ENCODE assay signal across 33 cellular contexts in genomic region chr20:24661255-24661654, GRCh38.
DNase-seq lines count a peak whose midpoint lies in the region; ATAC-seq, FAIRE-seq and TF ChIP-seq lines count a peak whose summit lies in the region.
"Had no signal": no experiment of that assay in that cellular context is flagged by ENCODE, and none has a peak within 500 bp of the region (broad histone marks: within the 10 kb centered on the region; RNA-seq: fewer than 3 reads in every experiment).

No MANE protein-coding gene starts in this region.

- no peaks in the 10 kb centered on the region for H3K36me3 ChIP-seq in HepG2 (replicated peaks in 1 of 2; ENCODE audit: control insufficient read depth in 1 of 2, insufficient read depth in 2 of 2, low read length in 2 of 2)
- H3K36me3 ChIP-seq in right lobe of liver = no peaks in the 10 kb centered on the region
- H3K36me3 ChIP-seq in A673 (ENCODE audit: insufficient read depth, low read length, poor library complexity, severe bottlenecking) = no peaks in the 10 kb centered on the region
- H3K36me3 ChIP-seq: BE2C; BLaER1; BLaER1 treated with 17β-estradiol and CSF1 and Interleukin-3, amounts not matched to agents 10 nM and 100 nM had no signal

- H3K4me1 ChIP-seq in HepG2 (ENCODE audit: insufficient read depth, low read length) = no peaks in the 10 kb centered on the region
- no peaks in the 10 kb centered on the region for H3K4me1 ChIP-seq in right lobe of liver
- peaks cover 35% of the 10 kb centered on the region for H3K4me1 ChIP-seq in A673 (ENCODE audit: insufficient read depth, low read length, poor library complexity, severe bottlenecking)
- H3K4me1 ChIP-seq: Caco-2 had no signal

- in situ Hi-C loops in HepG2 (cut with HindIII; ENCODE audit: extremely low pct_ligation_motif_present, low pct_unique_long_range_greater_than_20kb) = no loop called here

- H3K9me3 ChIP-seq in HepG2 (ENCODE audit: low read length) = no peaks in the 10 kb centered on the region
- H3K9me3 ChIP-seq in right lobe of liver = no peaks in the 10 kb centered on the region
- H3K9me3 ChIP-seq in A673 (ENCODE audit: low read depth, low read length, poor library complexity, severe bottlenecking) = no peaks in the 10 kb centered on the region
- H3K9me3 ChIP-seq: A549; BE2C; BLaER1; BLaER1 treated with 17β-estradiol and CSF1 and Interleukin-3, amounts not matched to agents 10 nM and 100 nM; Caco-2 had no signal

- TF ChIP-seq CTCF in HepG2 (CRISPR knock-in tag; IDR thresholded peaks at IDR 0.05) = no peak
- TF ChIP-seq CTCF in right lobe of liver (IDR thresholded peaks at IDR 0.05) = no peak
- TF ChIP-seq CTCF in A673 (conservative IDR thresholded peaks at IDR 0.05; ENCODE audit: low read depth, low read length) = no peak

- FAIRE-seq in HepG2 (lab: Jason Lieb, UNC) = no peak
- FAIRE-seq: A204.1, A549, D721Med had no signal

- BruUV-seq in HepG2 (replicated peaks; lab: Mats Ljungman, UMichigan) = no TSS peak
- BruUV-seq in A673 (replicated peaks; lab: Mats Ljungman, UMichigan) = no TSS peak

- POLR2A ChIA-PET in HepG2 (lab: Yijun Ruan, JAX) = no interaction called here
- POLR2A ChIA-PET in A673 (lab: Charles Lee; ENCODE audit: low non-redundant PET) = no interaction called here

- no peak overlapping the region for H3K27ac ChIP-seq in HepG2 (ENCODE audit: extremely low read length, insufficient read depth, low read length)
- no peak overlapping the region for H3K27ac ChIP-seq in right lobe of liver
- H3K27ac ChIP-seq in A673 (ENCODE audit: low read depth, low read length, poor library complexity, severe bottlenecking) = peak overlapping the region; percentile 31
- peak overlapping the region; percentile 3 for H3K27ac ChIP-seq in substantia nigra (ENCODE audit: low read depth, low read length, poor library complexity, severe bottlenecking)
- H3K27ac ChIP-seq: 22Rv1, A549, C4-2B had no signal

- intact Hi-C loops in HepG2 (cut with micrococcal nuclease; ENCODE audit: unreplicated experiment) (no loop called here), right lobe of liver (cut with DNase I) (no loop called here), A673 (cut with micrococcal nuclease; ENCODE audit: unreplicated experiment) (no loop called here)

- no peak for TF ChIP-seq RAD21 in HepG2 (CRISPR knock-in tag; IDR thresholded peaks at IDR 0.05)

- DNase-seq in HepG2 (ENCODE audit: low spot score) (no peak), right lobe of liver (no peak), A673 (ENCODE audit: low spot score) (no peak), substantia nigra (lab: John Stamatoyannopoulos, UW) (no peak), T-helper 2 cell (no peak)
- DNase-seq: 8988T; ACHN; AML-193; BE2C; C1 segment of cervical spinal cord; Caco-2; Calu3; CD4-positive, alpha-beta memory T cell; CD4-positive, alpha-beta T cell; CD4-positive, CD25-positive, alpha-beta regulatory T cell; CD8-positive, alpha-beta memory T cell; CD8-positive, alpha-beta T cell; COR-L47; DMS 273 treated with DMSO at 0.1 percent for 48 hours; DMS153; DMS53; DMS79; DMS79 treated with DMSO at 0.1 percent for 48 hours; DND-41; EL had no signal

- CTCF ChIA-PET in HepG2 (lab: Yijun Ruan, JAX; ENCODE audit: low intra/inter-chr PET ratio, low total read pairs) (no interaction called here), A673 (lab: Charles Lee) (no interaction called here)

- no peaks in the 10 kb centered on the region; the same call in 1 of the 2 replicates for H4K20me1 ChIP-seq in HepG2 (ENCODE audit: insufficient read depth, low read length)
- H4K20me1 ChIP-seq: BLaER1; BLaER1 treated with 17β-estradiol and CSF1 and Interleukin-3, amounts not matched to agents 10 nM and 100 nM had no signal

- no peaks in the 10 kb centered on the region for H3K79me2 ChIP-seq in HepG2 (ENCODE audit: insufficient read depth, low read length)

- no peak overlapping the region for H2AFZ ChIP-seq in HepG2 (ENCODE audit: low read length)

- H3K4me3 ChIP-seq in HepG2 (replicated peaks in 1 of 3; ENCODE audit: insufficient read depth in 1 of 3, low read depth in 2 of 3, low read length in 3 of 3) (no peak overlapping the region), right lobe of liver (no peak overlapping the region), A673 (ENCODE audit: low read depth, low read length, poor library complexity, severe bottlenecking) (no peak overlapping the region)
- H3K4me3 ChIP-seq: A549; BLaER1; BLaER1 treated with 17β-estradiol and CSF1 and Interleukin-3, amounts not matched to agents 10 nM and 100 nM had no signal

- H3K9ac ChIP-seq in HepG2 (ENCODE audit: insufficient read depth, low read depth, low read length) = no peak overlapping the region
- H3K9ac ChIP-seq: BLaER1; BLaER1 treated with 17β-estradiol and CSF1 and Interleukin-3, amounts not matched to agents 10 nM and 100 nM had no signal

- TF ChIP-seq EP300 in HepG2 (IDR thresholded peaks at IDR 0.05; ENCODE audit: low read depth in 2 of 2, low read length in 2 of 2) (no peak), HepG2 (CRISPR knock-in tag; IDR thresholded peaks at IDR 0.05; ENCODE audit: borderline replicate concordance) (no peak)

- WGBS in HepG2 (ENCODE audit: low lambda C conversion rate) = 0% methylated on average over 1 of the region's 1 CpG
- 25% methylated on average over 1 of the region's 1 CpG for WGBS in right lobe of liver (ENCODE audit: insufficient coverage, low coverage, low lambda C conversion rate, missing lambda C conversion rate)

- no peak for TF ChIP-seq POLR2A in HepG2 (IDR thresholded peaks at IDR 0.05; ENCODE audit: insufficient read depth in 1 of 2, low read depth in 2 of 2, low read length in 2 of 2)
- no peak for TF ChIP-seq POLR2A in right lobe of liver (IDR thresholded peaks at IDR 0.05)

- peaks cover 21 to 74% of the 10 kb centered on the region in 2 experiments; a peak in 3 of 5 replicates for H3K27me3 ChIP-seq in HepG2 (ENCODE audit: control insufficient read depth in 1 of 2, insufficient read depth in 2 of 2, low read length in 2 of 2)
- no peaks in the 10 kb centered on the region for H3K27me3 ChIP-seq in right lobe of liver
- no peaks in the 10 kb centered on the region for H3K27me3 ChIP-seq in A673 (replicated peaks; ENCODE audit: insufficient read depth, low read depth, low read length, poor library complexity)
- H3K27me3 ChIP-seq: BE2C, BLaER1 had no signal

- H3K4me2 ChIP-seq in HepG2 (ENCODE audit: low read depth, low read length) = no peak overlapping the region
- H3K4me2 ChIP-seq: A549 had no signal

- ATAC-seq in HepG2 = no peak
- ATAC-seq in right lobe of liver = no peak
- ATAC-seq in HG02678 (IDR thresholded peaks at IDR 0.05; ENCODE audit: unreplicated experiment) = no peak
- ATAC-seq: A549; CD8-positive, alpha-beta T cell had no signal

TF ChIP-seq in HepG2, 621 proteins besides CTCF, POLR2A, EP300 and RAD21:
- TF ChIP-seq ELF4 (CRISPR knock-in tag; IDR thresholded peaks at IDR 0.05; ENCODE audit: borderline replicate concordance) (no peak), ZKSCAN5 (CRISPR knock-in tag; IDR thresholded peaks at IDR 0.05) (no peak), RELA (CRISPR knock-in tag; IDR thresholded peaks at IDR 0.05) (no peak), RORA (CRISPR knock-in tag; IDR thresholded peaks at IDR 0.05) (no peak), ZBTB43 (CRISPR knock-in tag; conservative IDR thresholded peaks at IDR 0.05) (no peak), PCBP2 (optimal IDR thresholded peaks at IDR 0.05; ENCODE audit: low read depth, low read length, poor library complexity, severe bottlenecking) (peak; percentile 98), SMAD9 (CRISPR knock-in tag; IDR thresholded peaks at IDR 0.05) (no peak), RNF219 (CRISPR knock-in tag; IDR thresholded peaks at IDR 0.05) (no peak)

Comparison
In these comparisons a context has a peak if more than half of its experiments do, and no peak if none do; other contexts are left out.
1. H3K27ac ChIP-seq: peak in A673 (single experiment) and substantia nigra (single experiment); none in HepG2 (single experiment) and right lobe of liver (0 of 3).